In genomic region chr5:15607076-15607475, GRCh38 we compare ENCODE assay signal across 29 cellular contexts.
"Had no signal": no experiment of that assay in that cellular context is flagged by ENCODE, and none has a peak within 500 bp of the region (broad histone marks: within the 10 kb centered on the region; RNA-seq: fewer than 3 reads in every experiment).

No MANE protein-coding gene starts in this region.

- ATAC-seq: naive thymus-derived CD8-positive, alpha-beta T cell; natural killer cell treated with Interleukin-12 subunit alpha and Interleukin-12 subunit beta and Interleukin-15 and Interleukin-18, amount 100 ng/mL, for 72 hours; pancreas; sciatic nerve; stimulated activated memory B cell treated with anti-CD40 and anti-IgM and Interleukin-4, amounts not matched to agents 10 μg/mL and 1 μg/mL and 100 μg/mL, for 72 hours; stimulated activated naive CD8-positive, alpha-beta T cell treated with anti-CD3 and anti-CD28 coated beads, Interleukin-15, amount 100 ng/mL, for 72 hours; stimulated activated naive CD8-positive, alpha-beta T cell treated with anti-CD3 and anti-CD28 coated beads, Interleukin-15, Interleukin-2, amounts not matched to agents 100 U/mL and 50 U/mL, for 24 hours; upper lobe of right lung had no signal

- H3K4me3 Mint-ChIP-seq: naive B cell; naive thymus-derived CD8-positive, alpha-beta T cell; natural killer cell treated with Interleukin-12 subunit alpha and Interleukin-12 subunit beta and Interleukin-15 and Interleukin-18, amount 100 ng/mL, for 72 hours; stimulated activated memory B cell treated with anti-CD40 and anti-IgM and Interleukin-4, amounts not matched to agents 10 μg/mL and 1 μg/mL and 100 μg/mL, for 72 hours; stimulated activated naive CD8-positive, alpha-beta T cell treated with anti-CD3 and anti-CD28 coated beads, Interleukin-15, amount 100 ng/mL, for 72 hours; type B pancreatic cell had no signal

- H3K4me1 ChIP-seq: pancreas, spleen, suprapubic skin, testis, tibial artery, transverse colon, uterus had no signal

- H3K4me1 Mint-ChIP-seq: naive B cell; naive thymus-derived CD8-positive, alpha-beta T cell; stimulated activated memory B cell treated with anti-CD40 and anti-IgM and Interleukin-4, amounts not matched to agents 10 μg/mL and 1 μg/mL and 100 μg/mL, for 72 hours; stimulated activated naive CD8-positive, alpha-beta T cell treated with anti-CD3 and anti-CD28 coated beads, Interleukin-15, amount 100 ng/mL, for 72 hours had no signal

- H3K27ac ChIP-seq: neutrophil, pancreas, prostate gland, skin epidermis, spleen, suprapubic skin, tibial artery, transverse colon, upper lobe of right lung, uterus had no signal

- H3K4me2 ChIP-seq: smooth muscle cell had no signal

- H3K36me3 Mint-ChIP-seq: naive B cell; naive thymus-derived CD8-positive, alpha-beta T cell; natural killer cell treated with Interleukin-12 subunit alpha and Interleukin-12 subunit beta and Interleukin-15 and Interleukin-18, amount 100 ng/mL, for 72 hours; stimulated activated memory B cell treated with anti-CD40 and anti-IgM and Interleukin-4, amounts not matched to agents 10 μg/mL and 1 μg/mL and 100 μg/mL, for 72 hours had no signal

- H3K27me3 Mint-ChIP-seq: naive B cell; naive thymus-derived CD8-positive, alpha-beta T cell; natural killer cell treated with Interleukin-12 subunit alpha and Interleukin-12 subunit beta and Interleukin-15 and Interleukin-18, amount 100 ng/mL, for 72 hours; stimulated activated memory B cell treated with anti-CD40 and anti-IgM and Interleukin-4, amounts not matched to agents 10 μg/mL and 1 μg/mL and 100 μg/mL, for 72 hours; stimulated activated naive CD8-positive, alpha-beta T cell treated with anti-CD3 and anti-CD28 coated beads, Interleukin-15, amount 100 ng/mL, for 72 hours; type B pancreatic cell had no signal

- H3K27me3 ChIP-seq: neutrophil, pancreas, spleen, suprapubic skin, testis, tibial artery, transverse colon, upper lobe of right lung, uterus had no signal

- H3K36me3 ChIP-seq: neutrophil, pancreas, prostate gland, spleen, suprapubic skin, tibial artery, transverse colon, upper lobe of right lung, uterus had no signal

- DNase-seq: naive B cell; naive thymus-derived CD8-positive, alpha-beta T cell; nucleus accumbens; pancreas; right cardiac atrium; spleen; stimulated activated CD4-positive, alpha-beta T cell treated with anti-CD3 and anti-CD28 coated beads, Interleukin-12 subunit alpha, Interleukin-12 subunit beta, amount 100 ng/mL, for 4 hours; stimulated activated CD4-positive, alpha-beta T cell treated with anti-CD3 and anti-CD28 coated beads, Interleukin-1b, Interleukin-23, amount 100 ng/mL, for 48 hours; stimulated activated CD4-positive, alpha-beta T cell treated with anti-CD3 and anti-CD28 coated beads, Interleukin-4, amount 100 ng/mL, for 1 hour; stimulated activated CD4-positive, alpha-beta T cell treated with anti-CD3 and anti-CD28 coated beads, Interleukin-4, amount 100 ng/mL, for 4 hours; stimulated activated CD8-positive, alpha-beta memory T cell treated with anti-CD3 and anti-CD28 coated beads, Interleukin-4, amount 100 ng/mL, for 48 hours; stimulated activated naive CD4-positive, alpha-beta T cell; stimulated activated naive CD8-positive, alpha-beta T cell treated with anti-CD3 and anti-CD28 coated beads, Interleukin-15, amount 100 ng/mL, for 72 hours; stimulated activated naive CD8-positive, alpha-beta T cell treated with anti-CD3 and anti-CD28 coated beads, Interleukin-15, Interleukin-2, amounts not matched to agents 100 U/mL and 50 U/mL, for 24 hours; substantia nigra; testis; tibial artery; transverse colon; upper lobe of right lung; uterus had no signal

- H3K9me3 Mint-ChIP-seq: stimulated activated memory B cell treated with anti-CD40 and anti-IgM and Interleukin-4, amounts not matched to agents 10 μg/mL and 1 μg/mL and 100 μg/mL, for 72 hours; type B pancreatic cell had no signal

- H3K9me3 ChIP-seq: neutrophil, pancreas, prostate gland, suprapubic skin, testis, tibial artery, transverse colon, upper lobe of right lung, uterus had no signal

- H3K27ac Mint-ChIP-seq: naive B cell; naive thymus-derived CD8-positive, alpha-beta T cell; natural killer cell treated with Interleukin-12 subunit alpha and Interleukin-12 subunit beta and Interleukin-15 and Interleukin-18, amount 100 ng/mL, for 72 hours; stimulated activated memory B cell treated with anti-CD40 and anti-IgM and Interleukin-4, amounts not matched to agents 10 μg/mL and 1 μg/mL and 100 μg/mL, for 72 hours; stimulated activated naive CD8-positive, alpha-beta T cell treated with anti-CD3 and anti-CD28 coated beads, Interleukin-15, amount 100 ng/mL, for 72 hours; type B pancreatic cell had no signal

- H3K4me3 ChIP-seq: pancreas, prostate gland, skin epidermis, smooth muscle cell, spleen, suprapubic skin, testis, tibial artery, transverse colon, upper lobe of right lung, uterus had no signal

- FAIRE-seq: pancreas had no signal
